26 cellular contexts compared by ENCODE assay signal in the genomic region with DNA sequence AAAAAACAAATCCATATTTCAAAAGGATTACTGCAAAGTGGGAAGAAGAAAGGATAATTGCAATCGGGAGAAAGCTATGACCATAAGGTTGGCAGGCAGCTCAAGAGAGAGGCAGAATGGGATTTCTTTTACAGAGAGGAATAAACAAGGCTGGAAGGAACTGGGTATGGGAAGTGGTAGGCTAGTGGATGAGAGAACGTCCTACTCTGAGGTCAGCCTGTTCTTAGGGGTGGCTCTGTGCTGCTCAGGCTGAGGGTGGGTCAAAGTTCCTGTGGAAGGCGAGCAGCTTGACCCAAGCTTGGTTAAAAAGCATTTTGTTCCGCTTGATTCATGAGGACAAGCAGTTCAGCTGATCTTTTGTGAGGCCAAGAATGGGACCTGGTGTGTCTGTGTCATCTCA.
"Had no signal": no experiment of that assay in that cellular context is flagged by ENCODE, and none has a peak within 500 bp of the region (broad histone marks: within the 10 kb centered on the region; RNA-seq: fewer than 3 reads in every experiment).

No MANE protein-coding gene starts in this region.

- FAIRE-seq: bronchial epithelial cell, colon, islet of Langerhans, pancreas had no signal

- H3K36me3 ChIP-seq: gastrocnemius medialis, pancreas, right atrium auricular region, transverse colon had no signal

- H3K9me3 Mint-ChIP-seq: activated B cell treated with CpG ODN at 0.5 μM for 24 hours; activated CD8-positive, alpha-beta T cell treated with anti-CD3 and anti-CD28 coated beads for 36 hours; activated naive CD4-positive, alpha-beta T cell treated with anti-CD3 and anti-CD28 coated beads, Interleukin-2, amount 50 U/mL, for 24 hours; activated naive CD8-positive, alpha-beta T cell treated with anti-CD3 and anti-CD28 coated beads, Interleukin-2, amount 50 U/mL, for 24 hours; activated T-cell treated with anti-CD3 and anti-CD28 coated beads, Interleukin-2, amount 50 U/mL, for 4 hours; activated T-helper 17 cell treated with anti-CD3 and anti-CD28 coated beads, Interleukin-2, amount 50 U/mL, for 72 hours; natural killer cell treated with Interleukin-12 subunit alpha and Interleukin-12 subunit beta and Interleukin-15 and Interleukin-18, amount 100 ng/mL, for 72 hours; T-helper 2 cell treated with Interferon-gamma antibody and Interleukin-4, amounts not matched to agents 5 μg/mL and 100 μg/mL, for 36 hours had no signal

- H3K9me3 ChIP-seq: gastrocnemius medialis, mucosa of descending colon, pancreas, psoas muscle, right atrium auricular region, testis, transverse colon had no signal

- H3K4me3 Mint-ChIP-seq: activated B cell treated with CpG ODN at 0.5 μM for 24 hours; activated CD8-positive, alpha-beta T cell treated with anti-CD3 and anti-CD28 coated beads for 36 hours; activated naive CD4-positive, alpha-beta T cell treated with anti-CD3 and anti-CD28 coated beads, Interleukin-2, amount 50 U/mL, for 24 hours; activated naive CD8-positive, alpha-beta T cell treated with anti-CD3 and anti-CD28 coated beads, Interleukin-2, amount 50 U/mL, for 24 hours; activated T-cell treated with anti-CD3 and anti-CD28 coated beads, Interleukin-2, amount 50 U/mL, for 4 hours; activated T-helper 17 cell treated with anti-CD3 and anti-CD28 coated beads, Interleukin-2, amount 50 U/mL, for 72 hours; natural killer cell treated with Interleukin-12 subunit alpha and Interleukin-12 subunit beta and Interleukin-15 and Interleukin-18, amount 100 ng/mL, for 72 hours; T-helper 2 cell treated with Interferon-gamma antibody and Interleukin-4, amounts not matched to agents 5 μg/mL and 100 μg/mL, for 36 hours had no signal

- H3K4me1 Mint-ChIP-seq: activated B cell treated with CpG ODN at 0.5 μM for 24 hours; activated naive CD4-positive, alpha-beta T cell treated with anti-CD3 and anti-CD28 coated beads, Interleukin-2, amount 50 U/mL, for 24 hours; activated naive CD8-positive, alpha-beta T cell treated with anti-CD3 and anti-CD28 coated beads, Interleukin-2, amount 50 U/mL, for 24 hours; activated T-helper 17 cell treated with anti-CD3 and anti-CD28 coated beads, Interleukin-2, amount 50 U/mL, for 72 hours had no signal

- H3K4me3 ChIP-seq: gastrocnemius medialis, mucosa of descending colon, pancreas, psoas muscle, right atrium auricular region, testis, transverse colon had no signal

- ATAC-seq: activated CD8-positive, alpha-beta T cell treated with anti-CD3 and anti-CD28 coated beads for 36 hours; activated naive CD8-positive, alpha-beta T cell treated with anti-CD3 and anti-CD28 coated beads, Interleukin-2, amount 50 U/mL, for 24 hours; activated T-cell treated with anti-CD3 and anti-CD28 coated beads, Interleukin-2, amount 50 U/mL, for 4 hours; activated T-helper 17 cell treated with anti-CD3 and anti-CD28 coated beads, Interleukin-2, amount 50 U/mL, for 72 hours; gastrocnemius medialis; left ventricle myocardium superior; mucosa of descending colon; pancreas; psoas muscle had no signal

- H3K36me3 Mint-ChIP-seq: activated naive CD4-positive, alpha-beta T cell treated with anti-CD3 and anti-CD28 coated beads, Interleukin-2, amount 50 U/mL, for 24 hours; natural killer cell treated with Interleukin-12 subunit alpha and Interleukin-12 subunit beta and Interleukin-15 and Interleukin-18, amount 100 ng/mL, for 72 hours had no signal

- DNase-seq: activated B cell treated with CpG ODN at 0.5 μM for 24 hours; activated CD4-positive, alpha-beta T cell treated with anti-CD3 and anti-CD28 coated beads, Interleukin-2, amount 50 U/mL, for 1 hour; activated CD8-positive, alpha-beta T cell treated with anti-CD3 and anti-CD28 coated beads for 36 hours; activated gamma-delta T cell treated with Interleukin-2 at 50 U/mL for 16 hours; activated naive CD8-positive, alpha-beta T cell treated with anti-CD3 and anti-CD28 coated beads, Interleukin-2, amount 50 U/mL, for 24 hours; activated T-cell treated with anti-CD3 and anti-CD28 coated beads, Interleukin-2, amount 50 U/mL, for 4 hours; dermis blood vessel endothelial cell; effector memory CD4-positive, alpha-beta T cell; erythroblast; gastrocnemius medialis; glutamatergic neuron; left ventricle myocardium superior; mucosa of descending colon; pancreas; psoas muscle; stimulated activated naive CD4-positive, alpha-beta T cell; testis; transverse colon had no signal

- H3K4me1 ChIP-seq: gastrocnemius medialis, pancreas, psoas muscle, right atrium auricular region, testis, transverse colon had no signal

- H3K27ac Mint-ChIP-seq: activated B cell treated with CpG ODN at 0.5 μM for 24 hours; activated CD8-positive, alpha-beta T cell treated with anti-CD3 and anti-CD28 coated beads for 36 hours; activated naive CD4-positive, alpha-beta T cell treated with anti-CD3 and anti-CD28 coated beads, Interleukin-2, amount 50 U/mL, for 24 hours; activated naive CD8-positive, alpha-beta T cell treated with anti-CD3 and anti-CD28 coated beads, Interleukin-2, amount 50 U/mL, for 24 hours; activated T-helper 17 cell treated with anti-CD3 and anti-CD28 coated beads, Interleukin-2, amount 50 U/mL, for 72 hours; natural killer cell treated with Interleukin-12 subunit alpha and Interleukin-12 subunit beta and Interleukin-15 and Interleukin-18, amount 100 ng/mL, for 72 hours; T-helper 2 cell treated with Interferon-gamma antibody and Interleukin-4, amounts not matched to agents 5 μg/mL and 100 μg/mL, for 36 hours had no signal

- H3K27me3 ChIP-seq: gastrocnemius medialis, pancreas, right atrium auricular region, testis, transverse colon had no signal

- H3K27ac ChIP-seq: gastrocnemius medialis, pancreas, psoas muscle, right atrium auricular region, testis, transverse colon had no signal
